ENCODE assay signal across 1 cellular context in the genomic region with DNA sequence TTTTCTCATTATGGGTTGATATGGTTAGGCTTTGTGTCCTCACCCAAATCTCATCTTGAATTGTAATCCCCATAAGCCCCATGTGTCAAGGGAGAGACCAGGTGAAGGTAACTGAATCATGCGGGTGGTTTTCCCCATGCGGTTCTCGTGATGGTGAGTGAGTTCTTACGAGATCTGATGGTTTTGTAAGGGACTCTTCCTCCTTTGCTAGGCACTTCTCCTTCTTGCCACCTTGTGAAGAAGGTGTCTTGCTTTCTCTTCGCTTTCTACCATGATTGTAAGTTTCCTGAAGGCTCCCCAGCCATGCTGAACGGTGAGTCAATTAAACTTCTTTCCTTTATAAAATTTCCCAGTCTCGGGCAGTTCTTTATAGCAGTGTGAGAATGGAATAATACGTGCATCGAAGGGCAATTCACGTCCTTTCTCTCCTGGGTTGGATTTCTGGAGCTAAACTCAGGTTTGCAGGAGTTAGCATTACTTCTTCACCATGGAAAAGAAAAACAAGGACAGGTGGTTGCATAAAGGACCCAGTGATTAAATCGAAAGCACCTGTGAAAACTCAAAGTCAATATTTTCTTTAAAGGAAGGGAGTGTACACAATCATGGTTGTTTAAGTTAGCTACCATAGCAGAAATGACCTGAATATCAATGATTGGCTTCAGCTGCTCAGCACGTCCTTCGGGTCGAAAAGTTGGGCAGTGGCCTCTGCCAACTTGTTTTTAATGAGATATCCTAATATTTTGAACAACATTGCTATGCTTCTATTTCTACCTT.
TF ChIP-seq lines count a peak whose summit lies in the region.

No MANE protein-coding gene starts in this region.

TF ChIP-seq in HepG2, 621 proteins besides CTCF, POLR2A, EP300 and RAD21 (continued from another document):
- TF ChIP-seq, protein P1, sequence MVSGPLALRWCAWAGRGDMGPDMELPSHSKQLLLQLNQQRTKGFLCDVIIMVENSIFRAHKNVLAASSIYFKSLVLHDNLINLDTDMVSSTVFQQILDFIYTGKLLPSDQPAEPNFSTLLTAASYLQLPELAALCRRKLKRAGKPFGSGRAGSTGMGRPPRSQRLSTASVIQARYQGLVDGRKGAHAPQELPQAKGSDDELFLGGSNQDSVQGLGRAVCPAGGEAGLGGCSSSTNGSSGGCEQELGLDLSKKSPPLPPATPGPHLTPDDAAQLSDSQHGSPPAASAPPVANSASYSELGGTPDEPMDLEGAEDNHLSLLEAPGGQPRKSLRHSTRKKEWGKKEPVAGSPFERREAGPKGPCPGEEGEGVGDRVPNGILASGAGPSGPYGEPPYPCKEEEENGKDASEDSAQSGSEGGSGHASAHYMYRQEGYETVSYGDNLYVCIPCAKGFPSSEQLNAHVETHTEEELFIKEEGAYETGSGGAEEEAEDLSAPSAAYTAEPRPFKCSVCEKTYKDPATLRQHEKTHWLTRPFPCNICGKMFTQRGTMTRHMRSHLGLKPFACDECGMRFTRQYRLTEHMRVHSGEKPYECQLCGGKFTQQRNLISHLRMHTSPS (CRISPR knock-in tag; IDR thresholded peaks at IDR 0.05; ENCODE audit: low read depth) = no peak
- TF ChIP-seq FOXA3 (CRISPR knock-in tag; IDR thresholded peaks at IDR 0.05) (no peak), NR3C1 (CRISPR knock-in tag; IDR thresholded peaks at IDR 0.05) (no peak), ZSCAN22 (CRISPR knock-in tag; IDR thresholded peaks at IDR 0.05) (no peak), KLF15 (CRISPR knock-in tag; IDR thresholded peaks at IDR 0.05; ENCODE audit: borderline replicate concordance) (no peak), ZNF614 (CRISPR knock-in tag; IDR thresholded peaks at IDR 0.05; ENCODE audit: borderline replicate concordance) (no peak), NFIB (CRISPR knock-in tag; IDR thresholded peaks at IDR 0.05; ENCODE audit: borderline replicate concordance) (no peak), ZNF780A (CRISPR knock-in tag; IDR thresholded peaks at IDR 0.05) (no peak), ZNF788 (CRISPR knock-in tag; IDR thresholded peaks at IDR 0.05; ENCODE audit: borderline replicate concordance) (no peak)
- TF ChIP-seq, protein P2, sequence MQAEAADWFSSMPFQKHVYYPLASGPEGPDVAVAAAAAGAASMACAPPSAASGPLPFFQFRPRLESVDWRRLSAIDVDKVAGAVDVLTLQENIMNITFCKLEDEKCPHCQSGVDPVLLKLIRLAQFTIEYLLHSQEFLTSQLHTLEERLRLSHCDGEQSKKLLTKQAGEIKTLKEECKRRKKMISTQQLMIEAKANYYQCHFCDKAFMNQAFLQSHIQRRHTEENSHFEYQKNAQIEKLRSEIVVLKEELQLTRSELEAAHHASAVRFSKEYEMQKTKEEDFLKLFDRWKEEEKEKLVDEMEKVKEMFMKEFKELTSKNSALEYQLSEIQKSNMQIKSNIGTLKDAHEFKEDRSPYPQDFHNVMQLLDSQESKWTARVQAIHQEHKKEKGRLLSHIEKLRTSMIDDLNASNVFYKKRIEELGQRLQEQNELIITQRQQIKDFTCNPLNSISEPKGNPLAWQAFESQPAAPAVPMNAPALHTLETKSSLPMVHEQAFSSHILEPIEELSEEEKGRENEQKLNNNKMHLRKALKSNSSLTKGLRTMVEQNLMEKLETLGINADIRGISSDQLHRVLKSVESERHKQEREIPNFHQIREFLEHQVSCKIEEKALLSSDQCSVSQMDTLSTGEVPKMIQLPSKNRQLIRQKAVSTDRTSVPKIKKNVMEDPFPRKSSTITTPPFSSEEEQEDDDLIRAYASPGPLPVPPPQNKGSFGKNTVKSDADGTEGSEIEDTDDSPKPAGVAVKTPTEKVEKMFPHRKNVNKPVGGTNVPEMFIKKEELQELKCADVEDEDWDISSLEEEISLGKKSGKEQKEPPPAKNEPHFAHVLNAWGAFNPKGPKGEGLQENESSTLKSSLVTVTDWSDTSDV (CRISPR knock-in tag; IDR thresholded peaks at IDR 0.05) = no peak
